Comparison of ENCODE assay signal across 19 cellular contexts in genomic region chr5:73382412-73382795, GRCh38.
DNase-seq lines count a peak whose midpoint lies in the region; FAIRE-seq and TF ChIP-seq lines count a peak whose summit lies in the region.
"Had no signal": no experiment of that assay in that cellular context is flagged by ENCODE, and none has a peak within 500 bp of the region (broad histone marks: within the 10 kb centered on the region; RNA-seq: fewer than 3 reads in every experiment).

No MANE protein-coding gene starts in this region.

- intact Hi-C loops in CD14-positive monocyte (cut with micrococcal nuclease) (no loop called here), spleen (cut with DNase I; ENCODE audit: low total_unique reads) (no loop called here)

- H3K27me3 Mint-ChIP-seq in CD14-positive monocyte (ENCODE audit: low read depth in 3 of 3) = peaks cover 69 to 86% (median 73%) of the 10 kb centered on the region in 3 donors
- peaks cover 46% of the 10 kb centered on the region for H3K27me3 Mint-ChIP-seq in astrocyte (ENCODE audit: low read depth, unreplicated experiment)

- H3K36me3 Mint-ChIP-seq in CD14-positive monocyte (peaks cover 15 to 28% of the 10 kb centered on the region in 2 donors), astrocyte (ENCODE audit: low read depth, unreplicated experiment) (peaks cover 5% of the 10 kb centered on the region)

- FAIRE-seq in astrocyte (lab: Jason Lieb, UNC) = no peak

- H3K4me2 ChIP-seq in astrocyte (ENCODE audit: low read length) = no peak overlapping the region
- H3K4me2 ChIP-seq: PC-9 had no signal

- TF ChIP-seq POLR2A in spleen (IDR thresholded peaks at IDR 0.05) = no peak

- WGBS in spleen, 5 donors = 17 to 34% (median 20%) methylated on average over 13 to 30 of the region's 30 CpGs

- H3K9ac ChIP-seq in astrocyte (ENCODE audit: low read length) = no peak overlapping the region

- H3K79me2 ChIP-seq in astrocyte (ENCODE audit: insufficient read depth, low read length) = no peaks in the 10 kb centered on the region

- H3K9me3 ChIP-seq in astrocyte (ENCODE audit: insufficient read depth, low read depth, low read length) (peaks cover 12% of the 10 kb centered on the region), spleen (peaks cover 8 to 36% (median 23%) of the 10 kb centered on the region in 8 donors), SJCRH30 (replicated peaks) (peaks cover 3% of the 10 kb centered on the region; the same call in 1 of the 2 replicates)

- H2AFZ ChIP-seq in astrocyte (ENCODE audit: low read depth, low read length) = peak overlapping the region; percentile 5
- H2AFZ ChIP-seq: PC-9 had no signal

- DNase-seq in CD14-positive monocyte (ENCODE audit: low spot score) (no peak), astrocyte (ENCODE audit: low read depth) (no peak), left kidney (ENCODE audit: low read depth, low spot score) (peak; percentile 79), spleen (no peak), SJCRH30 (no peak), T-helper 9 cell (no peak)
- no peak for DNase-seq in stimulated activated CD4-positive, alpha-beta T cell treated with anti-CD3 and anti-CD28 coated beads, Interleukin-4, amount 100 ng/mL, for 1 hour
- DNase-seq: activated CD4-positive, CD25-positive, alpha-beta regulatory T cell; activated naive CD4-positive, alpha-beta T cell treated with anti-CD3 and anti-CD28 coated beads, Interleukin-2, amount 10 ng/mL, durations not matched to agents 7 days and 5 days; activated T-cell treated with anti-CD3 and anti-CD28 coated beads, Interleukin-2, amount 50 U/mL, for 4 hours; body of pancreas; CD8-positive, alpha-beta memory T cell; cortex of kidney; DMS79 treated with DMSO at 0.1 percent for 48 hours; foreskin melanocyte; MM.1S; PC-9; stimulated activated naive CD8-positive, alpha-beta T cell treated with anti-CD3 and anti-CD28 coated beads, Interleukin-15, amount 100 ng/mL, for 72 hours had no signal

- H3K4me3 ChIP-seq in astrocyte (ENCODE audit: insufficient read depth, low read depth, low read length) (no peak overlapping the region), spleen (peak overlapping the region in 7 of 8 donors; percentile 14 to 60 (median 21)), SJCRH30 (no peak overlapping the region)
- H3K4me3 ChIP-seq: PC-9, SJSA1 had no signal

- H3K27me3 ChIP-seq in astrocyte (ENCODE audit: insufficient read depth, low read length) (no peaks in the 10 kb centered on the region), spleen (replicated peaks in 1 of 7) (peaks cover 25 to 84% (median 61%) of the 10 kb centered on the region in 7 donors), SJCRH30 (no peaks in the 10 kb centered on the region)
- H3K27me3 ChIP-seq: SJSA1 had no signal

- H3K27ac Mint-ChIP-seq in CD14-positive monocyte (no peak overlapping the region), astrocyte (ENCODE audit: unreplicated experiment) (no peak overlapping the region)
- H3K27ac Mint-ChIP-seq: stimulated activated naive CD8-positive, alpha-beta T cell treated with anti-CD3 and anti-CD28 coated beads, Interleukin-15, amount 100 ng/mL, for 72 hours had no signal

- peaks cover 21% of the 10 kb centered on the region for H3K4me1 Mint-ChIP-seq in CD14-positive monocyte
- peaks cover 1% of the 10 kb centered on the region for H3K4me1 Mint-ChIP-seq in astrocyte (ENCODE audit: low read depth, unreplicated experiment)

- H4K20me1 ChIP-seq in astrocyte (ENCODE audit: insufficient read depth, low read length) = no peaks in the 10 kb centered on the region

- H3K4me1 ChIP-seq in astrocyte (ENCODE audit: insufficient read depth, low read length) (peaks cover 2% of the 10 kb centered on the region), spleen (peaks cover 14 to 40% (median 26%) of the 10 kb centered on the region in 6 donors), SJCRH30 (peaks cover 4% of the 10 kb centered on the region)

- H3K36me3 ChIP-seq in astrocyte (ENCODE audit: insufficient read depth, low read length) = no peaks in the 10 kb centered on the region
- H3K36me3 ChIP-seq in spleen = no peaks in the 10 kb centered on the region
- no peaks in the 10 kb centered on the region; the same call in 1 of the 2 replicates for H3K36me3 ChIP-seq in SJCRH30
- H3K36me3 ChIP-seq: SJSA1 had no signal

- H3K9me3 Mint-ChIP-seq in CD14-positive monocyte = peaks cover 16 to 53% (median 43%) of the 10 kb centered on the region in 7 donors
- peaks cover 45% of the 10 kb centered on the region for H3K9me3 Mint-ChIP-seq in astrocyte (ENCODE audit: unreplicated experiment)

- TF ChIP-seq CTCF in CD14-positive monocyte (IDR thresholded peaks at IDR 0.05) (no peak), astrocyte (IDR thresholded peaks at IDR 0.05; ENCODE audit: insufficient read depth, low read depth, low read length) (no peak), spleen (IDR thresholded peaks at IDR 0.05 in 8 of 11, conservative IDR thresholded peaks at IDR 0.05 in 3 of 11) (no peak)

- peak overlapping the region; percentile 43 to 54 for H3K4me3 Mint-ChIP-seq in CD14-positive monocyte
- H3K4me3 Mint-ChIP-seq in astrocyte (ENCODE audit: unreplicated experiment) = no peak overlapping the region
- H3K4me3 Mint-ChIP-seq: activated naive CD4-positive, alpha-beta T cell treated with anti-CD3 and anti-CD28 coated beads, Interleukin-2, amount 10 ng/mL, durations not matched to agents 7 days and 5 days; activated T-cell treated with anti-CD3 and anti-CD28 coated beads, Interleukin-2, amount 50 U/mL, for 4 hours; stimulated activated naive CD8-positive, alpha-beta T cell treated with anti-CD3 and anti-CD28 coated beads, Interleukin-15, amount 100 ng/mL, for 72 hours had no signal

- H3K27ac ChIP-seq in astrocyte (ENCODE audit: low read depth, low read length) (no peak overlapping the region), spleen (no peak overlapping the region), SJCRH30 (no peak overlapping the region)
- H3K27ac ChIP-seq: body of pancreas, PC-9, SJSA1 had no signal

Comparison
In these comparisons a context has a peak if more than half of its experiments do, and no peak if none do; other contexts are left out.
1. H3K4me3 ChIP-seq: peak in spleen (7 of 8); none in astrocyte (single experiment) and SJCRH30 (single experiment).